In the genomic region with DNA sequence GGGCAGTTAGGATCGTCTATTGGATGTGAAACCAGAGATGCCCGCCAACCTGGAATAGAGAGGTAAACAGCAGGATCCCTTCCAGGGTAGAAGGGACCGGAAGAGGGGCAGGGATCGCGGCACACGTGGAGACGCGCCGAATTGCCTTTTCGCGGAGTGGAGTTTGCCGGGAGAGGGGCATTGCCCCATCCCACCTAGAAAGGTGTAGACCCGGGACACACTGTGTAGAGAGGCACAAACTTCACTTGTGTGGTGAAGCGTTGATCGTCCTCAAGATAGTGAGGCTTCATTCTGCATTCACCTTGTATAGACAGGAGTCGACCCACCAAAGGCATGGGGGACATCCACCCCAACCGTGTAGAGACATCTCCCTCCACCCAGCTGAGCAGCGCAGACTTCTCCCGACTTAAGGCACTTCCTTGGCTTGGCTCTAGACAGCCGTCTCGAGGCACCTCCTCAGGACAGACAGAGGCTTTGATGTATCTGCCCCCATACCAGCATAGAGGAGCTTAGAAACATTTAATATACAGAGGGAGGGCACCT, we compare ENCODE assay signal across 8 cellular contexts. TPM values are rescaled to one million over a fixed set of nuclear protein-coding genes. Genes with fewer than 3 reads are reported as not detected.
A peak's percentile ranks its signal among the peaks of the same experiment; 100 is the strongest.
DNase-seq lines count a peak whose midpoint lies in the region; ATAC-seq and TF ChIP-seq lines count a peak whose summit lies in the region.

No MANE protein-coding gene starts in this region.

- peak overlapping the region; percentile 83 for H3K4me2 ChIP-seq in skeletal muscle satellite cell (ENCODE audit: low read length)

- peak overlapping the region; percentile 92 for H3K27ac Mint-ChIP-seq in stimulated activated naive CD8-positive, alpha-beta T cell treated with anti-CD3 and anti-CD28 coated beads, Interleukin-15, Interleukin-2, amounts not matched to agents 100 ng/mL and 50 ng/mL, for 24 hours

- no peak for ATAC-seq in stimulated activated naive CD8-positive, alpha-beta T cell treated with anti-CD3 and anti-CD28 coated beads, Interleukin-15, Interleukin-2, amounts not matched to agents 100 U/mL and 50 U/mL, for 24 hours
- peak; percentile 38 for ATAC-seq in HG03175 (IDR thresholded peaks at IDR 0.05; ENCODE audit: unreplicated experiment)
- ATAC-seq in activated T-cell treated with anti-CD3 and anti-CD28 coated beads, Interleukin-2, amount 50 U/mL, for 4 hours, result peak; percentile 13 to 19

- intact Hi-C loops in left ventricle myocardium inferior (cut with micrococcal nuclease), result no loop called here

- no peak for DNase-seq in stimulated activated naive CD8-positive, alpha-beta T cell treated with anti-CD3 and anti-CD28 coated beads, Interleukin-15, Interleukin-2, amounts not matched to agents 100 U/mL and 50 U/mL, for 24 hours
- DNase-seq in activated T-cell treated with anti-CD3 and anti-CD28 coated beads, Interleukin-2, amount 50 U/mL, for 4 hours, result no peak
- DNase-seq in left ventricle myocardium inferior, result no peak
- no peak for DNase-seq in AG20443 (ENCODE audit: low spot score)
- no peak for DNase-seq in DMS153 treated with DMSO at 0.1 percent for 48 hours (lab: John Stamatoyannopoulos, UW; ENCODE audit: unreplicated experiment)

- peak overlapping the region; percentile 91 for H3K9ac ChIP-seq in skeletal muscle satellite cell (ENCODE audit: low read depth, low read length)

- no peaks in the 10 kb centered on the region for H3K36me3 ChIP-seq in left ventricle myocardium inferior
- peaks cover 2% of the 10 kb centered on the region for H3K36me3 ChIP-seq in skeletal muscle satellite cell (ENCODE audit: insufficient read depth, low read length)

- TF ChIP-seq CTCF in left ventricle myocardium inferior (IDR thresholded peaks at IDR 0.05; ENCODE audit: borderline replicate concordance), result no peak

- H3K9me3 ChIP-seq in left ventricle myocardium inferior (replicated peaks), result no peaks in the 10 kb centered on the region
- no peaks in the 10 kb centered on the region for H3K9me3 ChIP-seq in skeletal muscle satellite cell (replicated peaks; ENCODE audit: low read length)

- H3K9me3 Mint-ChIP-seq in stimulated activated naive CD8-positive, alpha-beta T cell treated with anti-CD3 and anti-CD28 coated beads, Interleukin-15, Interleukin-2, amounts not matched to agents 100 ng/mL and 50 ng/mL, for 24 hours, result peaks cover 6% of the 10 kb centered on the region
- no peaks in the 10 kb centered on the region for H3K9me3 Mint-ChIP-seq in activated T-cell treated with anti-CD3 and anti-CD28 coated beads, Interleukin-2, amount 50 U/mL, for 4 hours

- H3K27ac ChIP-seq in left ventricle myocardium inferior (replicated peaks), result peak overlapping the region; percentile 93

- H3K4me1 ChIP-seq in left ventricle myocardium inferior, result peaks cover 20% of the 10 kb centered on the region
- peaks cover 14% of the 10 kb centered on the region for H3K4me1 ChIP-seq in skeletal muscle satellite cell (ENCODE audit: control insufficient read depth, insufficient read depth, low read length)

- H3K4me3 ChIP-seq in left ventricle myocardium inferior, result peak overlapping the region; percentile 77
- H3K4me3 ChIP-seq in skeletal muscle satellite cell (ENCODE audit: low read length), result peak overlapping the region; percentile 72

- peaks cover 38% of the 10 kb centered on the region for H3K4me1 Mint-ChIP-seq in stimulated activated naive CD8-positive, alpha-beta T cell treated with anti-CD3 and anti-CD28 coated beads, Interleukin-15, Interleukin-2, amounts not matched to agents 100 ng/mL and 50 ng/mL, for 24 hours (ENCODE audit: low read depth)
- peaks cover 35% of the 10 kb centered on the region for H3K4me1 Mint-ChIP-seq in activated T-cell treated with anti-CD3 and anti-CD28 coated beads, Interleukin-2, amount 50 U/mL, for 4 hours (ENCODE audit: low read depth)

- H3K36me3 Mint-ChIP-seq in stimulated activated naive CD8-positive, alpha-beta T cell treated with anti-CD3 and anti-CD28 coated beads, Interleukin-15, Interleukin-2, amounts not matched to agents 100 ng/mL and 50 ng/mL, for 24 hours (ENCODE audit: low read depth), result peaks cover 40% of the 10 kb centered on the region
- H3K36me3 Mint-ChIP-seq in activated T-cell treated with anti-CD3 and anti-CD28 coated beads, Interleukin-2, amount 50 U/mL, for 4 hours (ENCODE audit: insufficient read depth), result peaks cover 18% of the 10 kb centered on the region

- H3K27me3 ChIP-seq in left ventricle myocardium inferior (ENCODE audit: low read depth), result no peaks in the 10 kb centered on the region
- no peaks in the 10 kb centered on the region for H3K27me3 ChIP-seq in skeletal muscle satellite cell (ENCODE audit: control insufficient read depth, insufficient read depth, low read length)

- peak overlapping the region; percentile 90 for H3K4me3 Mint-ChIP-seq in stimulated activated naive CD8-positive, alpha-beta T cell treated with anti-CD3 and anti-CD28 coated beads, Interleukin-15, Interleukin-2, amounts not matched to agents 100 ng/mL and 50 ng/mL, for 24 hours
- H3K4me3 Mint-ChIP-seq in activated T-cell treated with anti-CD3 and anti-CD28 coated beads, Interleukin-2, amount 50 U/mL, for 4 hours, result peak overlapping the region; percentile 96

- no peaks in the 10 kb centered on the region for H3K27me3 Mint-ChIP-seq in stimulated activated naive CD8-positive, alpha-beta T cell treated with anti-CD3 and anti-CD28 coated beads, Interleukin-15, Interleukin-2, amounts not matched to agents 100 ng/mL and 50 ng/mL, for 24 hours
- H3K27me3 Mint-ChIP-seq in activated T-cell treated with anti-CD3 and anti-CD28 coated beads, Interleukin-2, amount 50 U/mL, for 4 hours (ENCODE audit: low read depth), result no peaks in the 10 kb centered on the region

RNA-seq across cellular contexts. Expression of a gene that starts 0.4 kb away (rescaled TPM):
- 100 to 1,000 TPM; 105 to 111 (median 109) TPM for total RNA-seq in activated T-cell treated with anti-CD3 and anti-CD28 coated beads, Interleukin-2, amount 50 U/mL, for 4 hours
- total RNA-seq in left ventricle myocardium inferior, result 32.6 TPM
- 46.3 and 58.8 TPM in 2 replicates for total RNA-seq in skeletal muscle satellite cell (2012; rRNA removed)

RNA-seq across cellular contexts. Expression of a gene that starts 34.4 kb away (rescaled TPM):
- under 1 TPM; 0.11 to 0.15 (median 0.13) TPM for total RNA-seq in activated T-cell treated with anti-CD3 and anti-CD28 coated beads, Interleukin-2, amount 50 U/mL, for 4 hours
- 8.6 TPM for total RNA-seq in left ventricle myocardium inferior
- total RNA-seq in skeletal muscle satellite cell (2012; rRNA removed), result 6.1 and 7.4 TPM in 2 replicates
